ENCODE assay signal across 8 cellular contexts in genomic region chr5:92518318-92518913, GRCh38.
DNase-seq lines count a peak whose midpoint lies in the region; ATAC-seq and TF ChIP-seq lines count a peak whose summit lies in the region.

No MANE protein-coding gene starts in this region.

- TF ChIP-seq CTCF in H9 (conservative IDR thresholded peaks at IDR 0.05) = peak; percentile 76
- peak; percentile 74 for TF ChIP-seq CTCF in KMS-11 (conservative IDR thresholded peaks at IDR 0.05; ENCODE audit: low read depth, low read length)

- H3K27me3 ChIP-seq in H9 (ENCODE audit: insufficient read depth, low read length) (no peaks in the 10 kb centered on the region), KMS-11 (ENCODE audit: insufficient read depth, low read depth) (no peaks in the 10 kb centered on the region)

- H3K79me1 ChIP-seq in H9 (ENCODE audit: insufficient read depth, low read depth, low read length, poor library complexity, severe bottlenecking) = no peaks in the 10 kb centered on the region

- H3K36me3 Mint-ChIP-seq in activated naive CD4-positive, alpha-beta T cell treated with anti-CD3 and anti-CD28 coated beads for 36 hours (ENCODE audit: low read depth) = no peaks in the 10 kb centered on the region
- H3K36me3 Mint-ChIP-seq in H9 (ENCODE audit: insufficient read depth in 1 of 3, low read depth in 3 of 3) = peaks cover 0 to 6% (median 2%) of the 10 kb centered on the region in 3 experiments; a peak in 3 of 7 replicates
- H3K36me3 Mint-ChIP-seq in activated naive CD8-positive, alpha-beta T cell treated with anti-CD3 and anti-CD28 coated beads for 36 hours = no peaks in the 10 kb centered on the region

- no peaks in the 10 kb centered on the region for H3K4me1 Mint-ChIP-seq in activated naive CD4-positive, alpha-beta T cell treated with anti-CD3 and anti-CD28 coated beads for 36 hours (ENCODE audit: low read depth)
- peaks cover 6% of the 10 kb centered on the region in 2 experiments for H3K4me1 Mint-ChIP-seq in H9
- no peaks in the 10 kb centered on the region for H3K4me1 Mint-ChIP-seq in activated naive CD8-positive, alpha-beta T cell treated with anti-CD3 and anti-CD28 coated beads for 36 hours

- peaks cover 4% of the 10 kb centered on the region for H3K9me3 Mint-ChIP-seq in activated naive CD4-positive, alpha-beta T cell treated with anti-CD3 and anti-CD28 coated beads for 36 hours
- H3K9me3 Mint-ChIP-seq in H9 = peaks cover 2 to 7% of the 10 kb centered on the region in 2 experiments; a peak in 3 of 5 replicates
- peaks cover 4% of the 10 kb centered on the region for H3K9me3 Mint-ChIP-seq in activated naive CD8-positive, alpha-beta T cell treated with anti-CD3 and anti-CD28 coated beads for 36 hours

- no peak overlapping the region for H2BK20ac ChIP-seq in H9 (ENCODE audit: low read depth, low read length, poor library complexity, severe bottlenecking)

- H3K79me2 ChIP-seq in H9 (ENCODE audit: insufficient read depth, low read length) (no peaks in the 10 kb centered on the region), KMS-11 (ENCODE audit: insufficient read depth, low read depth) (no peaks in the 10 kb centered on the region)

- H3K23ac ChIP-seq in H9 (ENCODE audit: insufficient read length, low read depth, low read length) = no peak overlapping the region

- H3K4ac ChIP-seq in H9 (ENCODE audit: low read depth, low read length) = no peak overlapping the region

- H3K4me1 ChIP-seq in H9 (ENCODE audit: insufficient read depth, low read length) (no peaks in the 10 kb centered on the region), KMS-11 (ENCODE audit: low read depth, poor library complexity, severe bottlenecking) (peaks cover 11% of the 10 kb centered on the region)

- intact Hi-C loops in activated naive CD4-positive, alpha-beta T cell treated with anti-CD3 and anti-CD28 coated beads for 36 hours (cut with micrococcal nuclease) = no loop called here

- H3K9me3 ChIP-seq in H9 (ENCODE audit: control insufficient read depth, low read depth, low read length) = no peaks in the 10 kb centered on the region

- H3K18ac ChIP-seq in H9 (ENCODE audit: insufficient read length, low read depth, low read length) = no peak overlapping the region

- H3K27me3 Mint-ChIP-seq in activated naive CD4-positive, alpha-beta T cell treated with anti-CD3 and anti-CD28 coated beads for 36 hours (ENCODE audit: low read depth) = no peaks in the 10 kb centered on the region
- no peaks in the 10 kb centered on the region for H3K27me3 Mint-ChIP-seq in H9 (ENCODE audit: low read depth)
- no peaks in the 10 kb centered on the region for H3K27me3 Mint-ChIP-seq in activated naive CD8-positive, alpha-beta T cell treated with anti-CD3 and anti-CD28 coated beads for 36 hours

- ATAC-seq in left lobe of liver = peak; percentile 99

- DNase-seq in activated naive CD4-positive, alpha-beta T cell treated with anti-CD3 and anti-CD28 coated beads for 36 hours = peak; percentile 11
- no peak for DNase-seq in activated naive CD4-positive, alpha-beta T cell treated with anti-CD3 and anti-CD28 coated beads, Interleukin-2, amount 50 U/mL, for 16 hours
- DNase-seq in H9 (peak; percentile 34), left lobe of liver (ENCODE audit: low spot score) (no peak), substantia nigra (lab: John Stamatoyannopoulos, UW) (no peak)
- peak; percentile 0 for DNase-seq in activated naive CD8-positive, alpha-beta T cell treated with anti-CD3 and anti-CD28 coated beads for 36 hours
- no peak for DNase-seq in NK-92 treated with Interleukin-12 subunit alpha and Interleukin-12 subunit beta, amount 100 ng/mL, for 24 hours (lab: John Stamatoyannopoulos, UW)

- no CpG with 5 or more reads among the region's 4 CpGs for WGBS in H9 (ENCODE audit: extremely low coverage, insufficient read length, low lambda C conversion rate)

- no peak overlapping the region for H3K4me3 ChIP-seq in KMS-11 (IDR thresholded peaks at IDR 0.05; ENCODE audit: insufficient read depth, low read depth, low read length)

- no peak overlapping the region for H3K27ac ChIP-seq in H9 (ENCODE audit: insufficient read length, low read depth, low read length)
- H3K27ac ChIP-seq in KMS-11 = no peak overlapping the region
- H3K27ac ChIP-seq in substantia nigra (ENCODE audit: low read depth, low read length, poor library complexity, severe bottlenecking) = no peak overlapping the region

- H2AFZ ChIP-seq in H9 (ENCODE audit: low read length) = no peak overlapping the region
- no peak overlapping the region for H2AFZ ChIP-seq in KMS-11 (ENCODE audit: low read depth)

- H4K20me1 ChIP-seq in H9 (ENCODE audit: control insufficient read depth, insufficient read depth, insufficient read length) (no peaks in the 10 kb centered on the region), KMS-11 (ENCODE audit: insufficient read depth) (no peaks in the 10 kb centered on the region)

- H2BK15ac ChIP-seq in H9 (ENCODE audit: low read depth, low read length) = no peak overlapping the region

- no peak overlapping the region for H2BK12ac ChIP-seq in H9 (ENCODE audit: insufficient read length, low read depth, low read length)

- H4K8ac ChIP-seq in H9 (replicated peaks; ENCODE audit: insufficient read length, low read depth, low read length) = no peak overlapping the region

- H3K9ac ChIP-seq in H9 (ENCODE audit: extremely low read depth, insufficient read length, low read length) (no peak overlapping the region), KMS-11 (no peak overlapping the region)

- no peak overlapping the region for H3T11ph ChIP-seq in H9 (ENCODE audit: low read length)

- CTCF ChIA-PET in activated naive CD4-positive, alpha-beta T cell treated with anti-CD3 and anti-CD28 coated beads for 36 hours (lab: Charles Lee) = interaction anchor here (0.7 to 1.0 kb wide), 2 partner anchors 303 to 369 kb away, joined by 3 read pairs; no protein-coding TSS in a partner anchor

- no peak overlapping the region for H4K5ac ChIP-seq in H9 (ENCODE audit: insufficient read length, low read depth, low read length)

- no peak overlapping the region for H3K14ac ChIP-seq in H9 (ENCODE audit: insufficient read depth, low read length)

- H3K4me3 Mint-ChIP-seq in activated naive CD4-positive, alpha-beta T cell treated with anti-CD3 and anti-CD28 coated beads for 36 hours = no peak overlapping the region
- no peak overlapping the region for H3K4me3 Mint-ChIP-seq in H9
- no peak overlapping the region for H3K4me3 Mint-ChIP-seq in activated naive CD8-positive, alpha-beta T cell treated with anti-CD3 and anti-CD28 coated beads for 36 hours

- no peaks in the 10 kb centered on the region for H3K23me2 ChIP-seq in H9 (ENCODE audit: insufficient read length, low read depth, low read length, poor library complexity, severe bottlenecking)

- no peak overlapping the region for H3K27ac Mint-ChIP-seq in activated naive CD4-positive, alpha-beta T cell treated with anti-CD3 and anti-CD28 coated beads for 36 hours
- H3K27ac Mint-ChIP-seq in H9 = no peak overlapping the region; a peak in 1 of 7 replicates
- no peak overlapping the region for H3K27ac Mint-ChIP-seq in activated naive CD8-positive, alpha-beta T cell treated with anti-CD3 and anti-CD28 coated beads for 36 hours

- H3K4me2 ChIP-seq in H9 (ENCODE audit: insufficient read depth, insufficient read length, low read length) (no peak overlapping the region), KMS-11 (peak overlapping the region; percentile 10; the same call in 1 of the 2 replicates)

- H2BK120ac ChIP-seq in H9 (ENCODE audit: low read depth, low read length, poor library complexity, severe bottlenecking) = no peak overlapping the region

- no peak overlapping the region for H4K91ac ChIP-seq in H9 (ENCODE audit: insufficient read length, low read depth, low read length)

- no peak overlapping the region for H3K56ac ChIP-seq in H9 (ENCODE audit: insufficient read length, low read depth, low read length)

- H2BK5ac ChIP-seq in H9 (ENCODE audit: insufficient read length, low read length) = no peak overlapping the region

- no peak overlapping the region for H2AK5ac ChIP-seq in H9 (ENCODE audit: insufficient read length, low read length)

- no peaks in the 10 kb centered on the region for H3K36me3 ChIP-seq in KMS-11 (ENCODE audit: insufficient read depth)

Comparison
In these comparisons a context has a peak if more than half of its experiments do, and no peak if none do; other contexts are left out.
1. DNase-seq: peak in activated naive CD4-positive, alpha-beta T cell treated with anti-CD3 and anti-CD28 coated beads for 36 hours (single experiment), H9 (single experiment) and activated naive CD8-positive, alpha-beta T cell treated with anti-CD3 and anti-CD28 coated beads for 36 hours (single experiment); none in activated naive CD4-positive, alpha-beta T cell treated with anti-CD3 and anti-CD28 coated beads, Interleukin-2, amount 50 U/mL, for 16 hours (single experiment), left lobe of liver (single experiment), NK-92 treated with Interleukin-12 subunit alpha and Interleukin-12 subunit beta, amount 100 ng/mL, for 24 hours (single experiment) and substantia nigra (0 of 49).